13 cellular contexts compared by ENCODE assay signal in the genomic region with DNA sequence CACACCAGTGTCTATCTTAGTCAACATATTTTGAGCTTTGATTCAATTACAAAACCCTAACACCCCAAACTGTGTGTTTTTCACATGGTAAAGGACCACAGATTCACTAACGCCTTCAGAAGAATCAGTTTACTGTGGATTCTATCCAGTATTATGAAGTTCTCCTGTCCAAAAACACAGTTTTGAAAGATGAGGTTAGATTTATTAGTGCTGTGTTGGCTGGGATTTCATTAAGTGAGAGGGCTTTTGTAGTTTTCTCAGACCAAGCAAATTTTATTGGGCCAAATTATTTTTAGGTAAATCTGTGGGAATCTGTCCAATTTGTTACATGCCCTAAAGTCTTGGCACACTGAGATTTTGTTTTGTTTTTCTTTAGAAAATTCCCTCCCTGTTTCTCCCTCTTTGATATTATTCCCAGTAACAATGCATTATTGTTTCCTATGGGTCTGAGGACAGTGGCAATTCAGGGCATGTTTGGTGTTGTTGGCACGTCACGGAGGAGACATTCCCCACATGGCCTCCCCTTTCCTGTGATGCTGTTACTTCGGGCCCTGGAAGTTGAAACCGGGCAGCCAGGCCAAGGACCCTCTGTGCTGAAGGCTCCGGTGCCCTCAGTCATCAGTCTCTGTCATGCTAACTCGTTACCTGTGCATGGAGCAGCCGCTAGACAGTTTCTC.
"Had no signal": no experiment of that assay in that cellular context is flagged by ENCODE, and none has a peak within 500 bp of the region (broad histone marks: within the 10 kb centered on the region; RNA-seq: fewer than 3 reads in every experiment).

No MANE protein-coding gene starts in this region.

- FAIRE-seq: small intestine had no signal

- H3K27me3 ChIP-seq: stomach, upper lobe of left lung had no signal

- H3K27ac ChIP-seq: parathyroid adenoma, SJSA1, stomach, upper lobe of left lung had no signal

- DNase-seq: activated CD4-positive, alpha-beta memory T cell treated with anti-CD3 and anti-CD28 coated beads, Interleukin-2, amount 10 ng/mL, durations not matched to agents 7 days and 5 days; activated CD4-positive, CD25-positive, alpha-beta regulatory T cell treated with anti-CD3 and anti-CD28 coated beads, Interleukin-2, amount 50 U/mL, for 72 hours; activated naive CD8-positive, alpha-beta T cell treated with anti-CD3 and anti-CD28 coated beads, Interleukin-2, amount 10 ng/mL, durations not matched to agents 7 days and 5 days; activated T-cell treated with anti-CD3 and anti-CD28 coated beads, Interleukin-2, amount 50 U/mL, for 72 hours; effector memory CD8-positive, alpha-beta T cell; erythroblast; glutamatergic neuron; left ventricle myocardium superior; small intestine; stomach; upper lobe of left lung had no signal

- ATAC-seq: activated T-cell treated with anti-CD3 and anti-CD28 coated beads, Interleukin-2, amount 50 U/mL, for 72 hours; effector memory CD8-positive, alpha-beta T cell; left ventricle myocardium superior had no signal

- H3K4me1 ChIP-seq: parathyroid adenoma, SJSA1, stomach, upper lobe of left lung had no signal
